In genomic region chr6:148565321-148565926, GRCh38 we compare ENCODE assay signal across 23 cellular contexts.
A peak's percentile ranks its signal among the peaks of the same experiment; 100 is the strongest.
DNase-seq lines count a peak whose midpoint lies in the region; ATAC-seq and TF ChIP-seq lines count a peak whose summit lies in the region.
"Had no signal": no experiment of that assay in that cellular context is flagged by ENCODE, and none has a peak within 500 bp of the region (broad histone marks: within the 10 kb centered on the region; RNA-seq: fewer than 3 reads in every experiment).

No MANE protein-coding gene starts in this region.

- no peak overlapping the region for H3K27ac ChIP-seq in right atrium auricular region
- H3K27ac ChIP-seq in smooth muscle cell (ENCODE audit: low read depth): peak overlapping the region; percentile 89
- H3K27ac ChIP-seq: C4-2B, SJSA1, testis had no signal

- H3K9ac ChIP-seq in adipocyte (ENCODE audit: low read length) (no peak overlapping the region), smooth muscle cell (ENCODE audit: low read depth) (no peak overlapping the region)

- H3K27me3 ChIP-seq in right atrium auricular region (no peaks in the 10 kb centered on the region), adipocyte (replicated peaks; ENCODE audit: control insufficient read depth, insufficient read depth, low read length) (no peaks in the 10 kb centered on the region), smooth muscle cell (ENCODE audit: low read depth) (no peaks in the 10 kb centered on the region)
- H3K27me3 ChIP-seq: SJSA1, testis had no signal

- ATAC-seq in Right ventricle myocardium superior (ENCODE audit: poor library complexity): peak; percentile 57

- H3K4me1 ChIP-seq in right atrium auricular region (peaks cover 0 to 18% of the 10 kb centered on the region in 2 donors), adipocyte (ENCODE audit: control insufficient read depth, insufficient read depth, low read length) (peaks cover 18% of the 10 kb centered on the region), smooth muscle cell (ENCODE audit: low read depth) (no peaks in the 10 kb centered on the region)
- H3K4me1 ChIP-seq: testis had no signal

- no peaks in the 10 kb centered on the region for H3K36me3 ChIP-seq in right atrium auricular region
- no peaks in the 10 kb centered on the region for H3K36me3 ChIP-seq in adipocyte (ENCODE audit: control insufficient read depth, insufficient read depth, low read length, severe bottlenecking)
- no peaks in the 10 kb centered on the region for H3K36me3 ChIP-seq in smooth muscle cell (ENCODE audit: low read depth)
- H3K36me3 ChIP-seq: SJSA1 had no signal

- in situ Hi-C loops in ACHN (cut with HindIII; ENCODE audit: low pct_ligation_motif_present, low pct_unique_long_range_greater_than_20kb, low sequenced_read_pairs): no loop called here

- no peaks in the 10 kb centered on the region for H3F3A ChIP-seq in smooth muscle cell (ENCODE audit: low read depth)

- no peaks in the 10 kb centered on the region for H4K20me1 ChIP-seq in smooth muscle cell (ENCODE audit: low read depth)

- H3K4me3 ChIP-seq in right atrium auricular region: no peak overlapping the region
- H3K4me3 ChIP-seq in adipocyte (ENCODE audit: low read length): peak overlapping the region; percentile 38
- no peak overlapping the region for H3K4me3 ChIP-seq in fibroblast of mammary gland (ENCODE audit: control insufficient read depth, low read depth, low read length)
- no peak overlapping the region for H3K4me3 ChIP-seq in smooth muscle cell
- H3K4me3 ChIP-seq: SJSA1, testis had no signal

- 79% methylated on average over 8 of the region's 8 CpGs for WGBS in smooth muscle cell (ENCODE audit: low lambda C conversion rate)

- DNase-seq in Right ventricle myocardium superior: no peak
- no peak for DNase-seq in right atrium auricular region (ENCODE audit: low spot score)
- no peak for DNase-seq in adipocyte (ENCODE audit: low read depth)
- peak; percentile 40 for DNase-seq in fibroblast of mammary gland (ENCODE audit: low read depth)
- DNase-seq in smooth muscle cell (lab: John Stamatoyannopoulos, UW; ENCODE audit: unreplicated experiment): no peak
- no peak for DNase-seq in ACHN
- no peak for DNase-seq in NCI-H1694 treated with DMSO at 0.1 percent for 48 hours (lab: John Stamatoyannopoulos, UW)
- no peak for DNase-seq in inferior parietal cortex (ENCODE audit: extremely low spot score)
- DNase-seq: activated CD4-positive, alpha-beta T cell treated with anti-CD3 and anti-CD28 coated beads, Interleukin-2, amount 50 U/mL, for 4 hours; activated CD8-positive, alpha-beta memory T cell treated with anti-CD3 and anti-CD28 coated beads, Interleukin-2, amount 50 U/mL, for 4 hours; activated naive CD4-positive, alpha-beta T cell treated with anti-CD3 and anti-CD28 coated beads, Interleukin-2, amount 50 U/mL, for 16 hours; DND-41; glutamatergic neuron; Karpas-422; NCI-H1694; NCI-H2171; NCI-H510A treated with DMSO at 0.1 percent for 48 hours; nucleus accumbens; stimulated activated CD4-positive, alpha-beta T cell treated with anti-CD3 and anti-CD28 coated beads, Interleukin-4, amount 100 ng/mL, for 4 hours; stimulated activated naive CD4-positive, alpha-beta T cell treated with Interleukin-2 at 50 U/mL for 16 hours; testis had no signal

- H3K9me3 ChIP-seq in right atrium auricular region (no peaks in the 10 kb centered on the region), adipocyte (ENCODE audit: control insufficient read depth, low read length) (no peaks in the 10 kb centered on the region), smooth muscle cell (replicated peaks; ENCODE audit: low read depth) (no peaks in the 10 kb centered on the region)
- H3K9me3 ChIP-seq: SJSA1, testis had no signal

- H3K4me2 ChIP-seq in smooth muscle cell: peak overlapping the region; percentile 65

- H2AFZ ChIP-seq in smooth muscle cell (ENCODE audit: low read depth): no peak overlapping the region

- H3K79me2 ChIP-seq in smooth muscle cell (ENCODE audit: low read depth): no peaks in the 10 kb centered on the region

- intact Hi-C loops in Right ventricle myocardium superior (cut with DNase I): no loop called here

- TF ChIP-seq CTCF in right atrium auricular region (IDR thresholded peaks at IDR 0.05) (no peak), fibroblast of mammary gland (conservative IDR thresholded peaks at IDR 0.05; ENCODE audit: control insufficient read depth, insufficient read depth, low read depth, low read length) (no peak), smooth muscle cell (IDR thresholded peaks at IDR 0.05; ENCODE audit: borderline replicate concordance, insufficient read depth, poor library complexity, severe bottlenecking) (no peak)
